Comparison of ENCODE assay signal across 1 cellular context in genomic region chrX:37796302-37796701, GRCh38.
TF ChIP-seq lines count a peak whose summit lies in the region.

No MANE protein-coding gene starts in this region.

TF ChIP-seq in GM12878, 131 proteins besides CTCF, POLR2A, EP300 and RAD21:
- TF ChIP-seq CBFB (IDR thresholded peaks at IDR 0.05; ENCODE audit: low read depth) (no peak), SMAD5 (IDR thresholded peaks at IDR 0.05; ENCODE audit: low read depth) (no peak), NFXL1 (IDR thresholded peaks at IDR 0.05; ENCODE audit: borderline replicate concordance) (no peak), POLR2AphosphoS2 (IDR thresholded peaks at IDR 0.05; ENCODE audit: low read depth, low read length) (no peak), HSF1 (IDR thresholded peaks at IDR 0.05; ENCODE audit: low read depth, low read length) (no peak), ETV6 (conservative IDR thresholded peaks at IDR 0.05 in 1 of 2, IDR thresholded peaks at IDR 0.05 in 1 of 2; ENCODE audit: borderline replicate concordance in 1 of 2, low read depth in 1 of 2) (no peak), ZBTB4 (CRISPR knock-in tag; IDR thresholded peaks at IDR 0.05) (no peak)
